18 cellular contexts compared by ENCODE assay signal in the genomic region with DNA sequence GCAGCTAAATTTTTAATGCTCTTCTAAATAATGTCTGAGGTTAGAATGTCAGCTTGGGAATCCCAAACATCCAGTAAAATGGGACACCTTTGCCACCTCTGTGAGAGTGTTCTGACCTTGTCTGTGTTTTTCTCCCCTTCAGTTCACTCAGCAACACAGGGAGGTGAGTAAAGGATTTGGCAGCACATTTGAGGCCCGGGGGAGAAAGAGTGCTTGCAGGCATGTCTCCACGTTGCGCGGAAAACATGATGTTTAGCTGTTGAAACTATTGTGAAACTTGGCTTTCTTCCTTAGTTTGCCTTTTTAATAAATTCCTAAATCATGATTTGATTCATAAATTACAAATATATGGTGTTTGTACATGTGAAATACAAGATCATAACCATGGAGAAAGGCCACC.
A peak's percentile ranks its signal among the peaks of the same experiment; 100 is the strongest.
DNase-seq lines count a peak whose midpoint lies in the region; ATAC-seq and TF ChIP-seq lines count a peak whose summit lies in the region.
"Had no signal": no experiment of that assay in that cellular context is flagged by ENCODE, and none has a peak within 500 bp of the region (broad histone marks: within the 10 kb centered on the region; RNA-seq: fewer than 3 reads in every experiment).

No MANE protein-coding gene starts in this region.

- H3K9ac ChIP-seq in adipocyte (ENCODE audit: low read length) = no peak overlapping the region

- H3K36me3 ChIP-seq in adipocyte (ENCODE audit: control insufficient read depth, insufficient read depth, low read length, severe bottlenecking) (no peaks in the 10 kb centered on the region), tibial nerve (no peaks in the 10 kb centered on the region)
- no peaks in the 10 kb centered on the region for H3K36me3 ChIP-seq in effector memory CD4-positive, alpha-beta T cell (ENCODE audit: control insufficient read depth, insufficient read depth, low read length)

- H3K9me3 ChIP-seq in adipocyte (ENCODE audit: control insufficient read depth, low read length) = no peaks in the 10 kb centered on the region
- H3K9me3 ChIP-seq in tibial nerve = no peaks in the 10 kb centered on the region
- H3K9me3 ChIP-seq in effector memory CD4-positive, alpha-beta T cell (ENCODE audit: control insufficient read depth, low read length) = no peaks in the 10 kb centered on the region

- H3K27ac Mint-ChIP-seq in mesothelial cell of epicardium = peak overlapping the region; percentile 90
- H3K27ac Mint-ChIP-seq: activated naive CD4-positive, alpha-beta T cell treated with anti-CD3 and anti-CD28 coated beads, Interleukin-2, amount 50 U/mL, for 24 hours; GM23338 had no signal

- peak overlapping the region in 2 of 4 donors; percentile 20 to 42 for H3K27ac ChIP-seq in tibial nerve
- H3K27ac ChIP-seq in effector memory CD4-positive, alpha-beta T cell (ENCODE audit: insufficient read depth, low read length, poor library complexity, severe bottlenecking) = no peak overlapping the region
- H3K27ac ChIP-seq: C4-2B had no signal

- no peaks in the 10 kb centered on the region for H3K36me3 Mint-ChIP-seq in mesothelial cell of epicardium
- H3K36me3 Mint-ChIP-seq: activated naive CD4-positive, alpha-beta T cell treated with anti-CD3 and anti-CD28 coated beads, Interleukin-2, amount 50 U/mL, for 24 hours had no signal

- H3K4me1 ChIP-seq in adipocyte (ENCODE audit: control insufficient read depth, insufficient read depth, low read length) (peaks cover 17% of the 10 kb centered on the region), tibial nerve (peaks cover 0 to 15% (median 1%) of the 10 kb centered on the region in 4 donors)
- no peaks in the 10 kb centered on the region for H3K4me1 ChIP-seq in effector memory CD4-positive, alpha-beta T cell (ENCODE audit: control insufficient read depth, insufficient read depth, low read length, poor library complexity, severe bottlenecking)

- peaks cover 42% of the 10 kb centered on the region for H3K4me1 Mint-ChIP-seq in mesothelial cell of epicardium
- H3K4me1 Mint-ChIP-seq: activated naive CD4-positive, alpha-beta T cell treated with anti-CD3 and anti-CD28 coated beads, Interleukin-2, amount 50 U/mL, for 24 hours; central memory CD8-positive, alpha-beta T cell; GM23338 had no signal

- whole genome bisulfite sequencing in tibial nerve, 2 donors = 20 to 30% methylated on average over 4 of the region's 4 CpGs

- no peak for ATAC-seq in HG02588 (IDR thresholded peaks at IDR 0.05; ENCODE audit: unreplicated experiment)
- no peak for ATAC-seq in HG02885 (IDR thresholded peaks at IDR 0.05; ENCODE audit: poor library complexity, unreplicated experiment)
- ATAC-seq: GM23338 had no signal

- no peaks in the 10 kb centered on the region for H3K27me3 ChIP-seq in adipocyte (replicated peaks; ENCODE audit: control insufficient read depth, insufficient read depth, low read length)
- H3K27me3 ChIP-seq in tibial nerve = no peaks in the 10 kb centered on the region
- H3K27me3 ChIP-seq in effector memory CD4-positive, alpha-beta T cell (replicated peaks; ENCODE audit: control insufficient read depth, insufficient read depth, low read length, poor library complexity, severe bottlenecking) = no peaks in the 10 kb centered on the region

- no peak for TF ChIP-seq POLR2A in tibial nerve (IDR thresholded peaks at IDR 0.05)

- H3K9me3 Mint-ChIP-seq in mesothelial cell of epicardium = no peaks in the 10 kb centered on the region
- H3K9me3 Mint-ChIP-seq: GM23338 had no signal

- H3K4me3 ChIP-seq in adipocyte (ENCODE audit: low read length) (no peak overlapping the region), fibroblast of the aortic adventitia (ENCODE audit: low read depth, low read length) (no peak overlapping the region), tibial nerve (no peak overlapping the region)
- no peak overlapping the region for H3K4me3 ChIP-seq in effector memory CD4-positive, alpha-beta T cell (ENCODE audit: insufficient read depth, low read depth, low read length, poor library complexity, severe bottlenecking)
- H3K4me3 ChIP-seq: GM23338 had no signal

- H3K4me3 Mint-ChIP-seq in mesothelial cell of epicardium = no peak overlapping the region
- H3K4me3 Mint-ChIP-seq: activated naive CD4-positive, alpha-beta T cell treated with anti-CD3 and anti-CD28 coated beads, Interleukin-2, amount 50 U/mL, for 24 hours; central memory CD8-positive, alpha-beta T cell; GM23338 had no signal

- no peak for TF ChIP-seq CTCF in fibroblast of the aortic adventitia (IDR thresholded peaks at IDR 0.05; ENCODE audit: insufficient read depth, low read length)
- no peak for TF ChIP-seq CTCF in mesothelial cell of epicardium (IDR thresholded peaks at IDR 0.05; ENCODE audit: unreplicated experiment)
- no peak for TF ChIP-seq CTCF in tibial nerve (IDR thresholded peaks at IDR 0.05)

- no peaks in the 10 kb centered on the region for H3K27me3 Mint-ChIP-seq in mesothelial cell of epicardium (ENCODE audit: low read depth)
- H3K27me3 Mint-ChIP-seq: activated naive CD4-positive, alpha-beta T cell treated with anti-CD3 and anti-CD28 coated beads, Interleukin-2, amount 50 U/mL, for 24 hours; central memory CD8-positive, alpha-beta T cell had no signal

- DNase-seq in adipocyte (ENCODE audit: low read depth) (peak; percentile 60), fibroblast of the aortic adventitia (ENCODE audit: low read depth) (peak; percentile 30), mesothelial cell of epicardium (ENCODE audit: low spot score in 2 of 2, unreplicated experiment in 2 of 2) (no peak), tibial nerve (ENCODE audit: low spot score in 2 of 2) (peak; percentile 27 to 80), NCI-H748 treated with DMSO at 0.1 percent for 48 hours (lab: John Stamatoyannopoulos, UW) (no peak)
- no peak for DNase-seq in effector memory CD4-positive, alpha-beta T cell
- DNase-seq: activated CD4-positive, alpha-beta T cell treated with anti-CD3 and anti-CD28 coated beads for 4 hours; head of caudate nucleus; NCI-H1694 treated with DMSO at 0.1 percent for 48 hours; NCI-H510A treated with DMSO at 0.1 percent for 48 hours; stimulated activated CD4-positive, alpha-beta T cell treated with anti-CD3 and anti-CD28 coated beads, Interleukin-2, amount 100 ng/mL, for 24 hours; substantia nigra had no signal

- TF ChIP-seq EP300 in tibial nerve (IDR thresholded peaks at IDR 0.05) = peak in 1 of 2 donors; percentile 78

Comparison
In these comparisons a context has a peak if more than half of its experiments do, and no peak if none do; other contexts are left out.
1. DNase-seq: peak in adipocyte (single experiment), fibroblast of the aortic adventitia (single experiment) and tibial nerve (2 of 2); none in mesothelial cell of epicardium (0 of 2), effector memory CD4-positive, alpha-beta T cell (0 of 3) and NCI-H748 treated with DMSO at 0.1 percent for 48 hours (single experiment).